ENCODE assay signal across 10 cellular contexts in the genomic region with DNA sequence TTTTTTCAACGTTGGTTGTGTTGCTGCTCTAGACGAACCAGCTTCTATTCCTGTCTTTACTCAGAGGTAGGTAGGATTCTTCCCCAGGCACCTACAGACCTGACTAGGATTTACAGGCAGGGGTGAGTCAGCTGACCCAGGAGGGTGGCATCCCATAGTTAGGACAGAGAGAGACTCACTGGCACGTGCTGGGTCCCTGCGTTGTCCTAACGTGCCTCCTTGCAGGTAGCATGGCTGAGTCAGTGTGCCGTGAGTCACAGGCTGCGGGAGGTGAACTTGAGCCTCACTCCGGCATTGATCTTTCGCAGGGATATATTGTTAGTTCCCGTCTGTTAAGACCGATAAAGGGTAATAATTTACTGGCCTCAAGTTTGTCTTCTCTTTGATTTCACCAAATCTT.
DNase-seq lines count a peak whose midpoint lies in the region; ATAC-seq and TF ChIP-seq lines count a peak whose summit lies in the region.
"Had no signal": no experiment of that assay in that cellular context is flagged by ENCODE, and none has a peak within 500 bp of the region (broad histone marks: within the 10 kb centered on the region; RNA-seq: fewer than 3 reads in every experiment).

No MANE protein-coding gene starts in this region.

- no TSS peak for BruUV-seq in Caco-2 (replicated peaks; lab: Mats Ljungman, UMichigan)

- peak; percentile 69 for DNase-seq in ACHN
- DNase-seq in HK-2 (ENCODE audit: unreplicated experiment): peak; percentile 87
- DNase-seq in activated naive CD4-positive, alpha-beta T cell treated with anti-CD3 and anti-CD28 coated beads, Interleukin-2, amount 10 ng/mL, durations not matched to agents 7 days and 5 days: no peak
- peak in 1 of 2 donors; percentile 44 for DNase-seq in left colon
- no peak for DNase-seq in Caco-2
- DNase-seq in NCI-H226: no peak
- no peak for DNase-seq in left ventricle myocardium inferior
- DNase-seq in AG08396 (ENCODE audit: low spot score): no peak
- DNase-seq: NCI-H446 had no signal

- in situ Hi-C loops in ACHN (cut with HindIII; ENCODE audit: low pct_ligation_motif_present, low pct_unique_long_range_greater_than_20kb, low sequenced_read_pairs): no loop called here

- peak; percentile 9 for ATAC-seq in left colon

- H3K27me3 ChIP-seq in Caco-2 (replicated peaks; ENCODE audit: control insufficient read depth, insufficient read depth, low read length) (no peaks in the 10 kb centered on the region), left ventricle myocardium inferior (ENCODE audit: low read depth) (no peaks in the 10 kb centered on the region)
- H3K27me3 ChIP-seq: tibial nerve had no signal

- intact Hi-C loops in left colon (cut with DNase I, micrococcal nuclease): no loop called here
- intact Hi-C loops in Caco-2 (cut with micrococcal nuclease; ENCODE audit: unreplicated experiment): no loop called here
- intact Hi-C loops in left ventricle myocardium inferior (cut with micrococcal nuclease): no loop called here

- H3K9me3 ChIP-seq in Caco-2 (no peaks in the 10 kb centered on the region), left ventricle myocardium inferior (replicated peaks) (no peaks in the 10 kb centered on the region)
- H3K9me3 ChIP-seq: tibial nerve had no signal

- H3K4me1 ChIP-seq in Caco-2: peaks cover 27% of the 10 kb centered on the region
- peaks cover 11% of the 10 kb centered on the region for H3K4me1 ChIP-seq in left ventricle myocardium inferior

- peaks cover 19% of the 10 kb centered on the region for H3K9me3 Mint-ChIP-seq in activated naive CD4-positive, alpha-beta T cell treated with anti-CD3 and anti-CD28 coated beads, Interleukin-2, amount 10 ng/mL, durations not matched to agents 7 days and 5 days
- H3K9me3 Mint-ChIP-seq in Caco-2 (ENCODE audit: unreplicated experiment): peaks cover 5% of the 10 kb centered on the region

- POLR2A ChIA-PET in Caco-2 (lab: Charles Lee): no interaction called here

- H3K4me3 ChIP-seq in Caco-2 (ENCODE audit: low read depth, low read length) (no peak overlapping the region), left ventricle myocardium inferior (no peak overlapping the region)
- H3K4me3 ChIP-seq: tibial nerve had no signal

- CTCF ChIA-PET in activated naive CD4-positive, alpha-beta T cell treated with anti-CD3 and anti-CD28 coated beads, Interleukin-2, amount 10 ng/mL, durations not matched to agents 7 days and 5 days (lab: Charles Lee): interaction anchor here (1.9 kb wide), 1 partner anchor 102 kb away, joined by 6 read pairs; no protein-coding TSS in a partner anchor
- CTCF ChIA-PET in Caco-2 (lab: Charles Lee): no interaction called here

- peak overlapping the region; percentile 66 for H3K27ac Mint-ChIP-seq in activated naive CD4-positive, alpha-beta T cell treated with anti-CD3 and anti-CD28 coated beads, Interleukin-2, amount 10 ng/mL, durations not matched to agents 7 days and 5 days
- H3K27ac Mint-ChIP-seq in Caco-2 (ENCODE audit: unreplicated experiment): no peak overlapping the region

- H3K36me3 ChIP-seq in Caco-2 (ENCODE audit: control insufficient read depth, insufficient read depth, low read length): no peaks in the 10 kb centered on the region
- H3K36me3 ChIP-seq in left ventricle myocardium inferior: no peaks in the 10 kb centered on the region
- H3K36me3 ChIP-seq: tibial nerve had no signal

- no peaks in the 10 kb centered on the region for H3K27me3 Mint-ChIP-seq in activated naive CD4-positive, alpha-beta T cell treated with anti-CD3 and anti-CD28 coated beads, Interleukin-2, amount 10 ng/mL, durations not matched to agents 7 days and 5 days
- no peaks in the 10 kb centered on the region for H3K27me3 Mint-ChIP-seq in Caco-2 (ENCODE audit: insufficient read depth, unreplicated experiment)

- TF ChIP-seq CTCF in Caco-2 (IDR thresholded peaks at IDR 0.05; ENCODE audit: insufficient read depth in 1 of 2, low read depth in 1 of 2, low read length in 1 of 2, severe bottlenecking in 1 of 2, unreplicated experiment in 1 of 2): no peak
- no peak for TF ChIP-seq CTCF in left ventricle myocardium inferior (IDR thresholded peaks at IDR 0.05; ENCODE audit: borderline replicate concordance)

- H3K27ac ChIP-seq in left ventricle myocardium inferior (replicated peaks): no peak overlapping the region

- H3K4me3 Mint-ChIP-seq in activated naive CD4-positive, alpha-beta T cell treated with anti-CD3 and anti-CD28 coated beads, Interleukin-2, amount 10 ng/mL, durations not matched to agents 7 days and 5 days: no peak overlapping the region
- H3K4me3 Mint-ChIP-seq in Caco-2 (ENCODE audit: unreplicated experiment): no peak overlapping the region

- H3K4me1 Mint-ChIP-seq in activated naive CD4-positive, alpha-beta T cell treated with anti-CD3 and anti-CD28 coated beads, Interleukin-2, amount 10 ng/mL, durations not matched to agents 7 days and 5 days: peaks cover 72% of the 10 kb centered on the region
- H3K4me1 Mint-ChIP-seq in Caco-2 (ENCODE audit: low read depth, unreplicated experiment): peaks cover 19% of the 10 kb centered on the region

- peaks cover 31% of the 10 kb centered on the region for H3K36me3 Mint-ChIP-seq in activated naive CD4-positive, alpha-beta T cell treated with anti-CD3 and anti-CD28 coated beads, Interleukin-2, amount 10 ng/mL, durations not matched to agents 7 days and 5 days
- H3K36me3 Mint-ChIP-seq in Caco-2 (ENCODE audit: insufficient read depth, unreplicated experiment): no peaks in the 10 kb centered on the region

Comparison
In these comparisons a context has a peak if more than half of its experiments do, and no peak if none do; other contexts are left out.
1. DNase-seq: peak in ACHN (single experiment) and HK-2 (single experiment); none in activated naive CD4-positive, alpha-beta T cell treated with anti-CD3 and anti-CD28 coated beads, Interleukin-2, amount 10 ng/mL, durations not matched to agents 7 days and 5 days (single experiment), Caco-2 (0 of 2), NCI-H226 (single experiment), left ventricle myocardium inferior (single experiment) and AG08396 (single experiment).